ENCODE assay signal across 22 cellular contexts in genomic region chr3:53101956-53102355, GRCh38. TPM values are rescaled to one million over a fixed set of nuclear protein-coding genes. Genes with fewer than 3 reads are reported as not detected.
DNase-seq lines count a peak whose midpoint lies in the region; ATAC-seq and TF ChIP-seq lines count a peak whose summit lies in the region.
"Had no signal": no experiment of that assay in that cellular context is flagged by ENCODE, and none has a peak within 500 bp of the region (broad histone marks: within the 10 kb centered on the region; RNA-seq: fewer than 3 reads in every experiment).

No MANE protein-coding gene starts in this region.

- ATAC-seq in HG03571 (IDR thresholded peaks at IDR 0.05; ENCODE audit: unreplicated experiment) (no peak), right lobe of liver (no peak)

- H3K9me3 Mint-ChIP-seq in T-helper 2 cell treated with Interferon-gamma antibody and Interleukin-4, amounts not matched to agents 5 μg/mL and 100 μg/mL, for 36 hours, result no peaks in the 10 kb centered on the region
- H3K9me3 Mint-ChIP-seq in activated CD4-positive, alpha-beta memory T cell treated with anti-CD3 and anti-CD28 coated beads, Interleukin-2, amount 10 ng/mL, durations not matched to agents 7 days and 5 days, result no peaks in the 10 kb centered on the region
- no peaks in the 10 kb centered on the region for H3K9me3 Mint-ChIP-seq in endodermal cell

- peak overlapping the region; percentile 73 for H3K4me3 Mint-ChIP-seq in T-helper 2 cell treated with Interferon-gamma antibody and Interleukin-4, amounts not matched to agents 5 μg/mL and 100 μg/mL, for 36 hours
- H3K4me3 Mint-ChIP-seq in activated CD4-positive, alpha-beta memory T cell treated with anti-CD3 and anti-CD28 coated beads, Interleukin-2, amount 10 ng/mL, durations not matched to agents 7 days and 5 days, result peak overlapping the region; percentile 63
- peak overlapping the region; percentile 5 for H3K4me3 Mint-ChIP-seq in endodermal cell
- H3K4me3 Mint-ChIP-seq: B cell had no signal

- peak overlapping the region in 6 of 11 experiments; percentile 8 to 78 (median 60); a peak in 11 of 22 replicates for H3K27ac ChIP-seq in BLaER1 treated with 17β-estradiol and CSF1 and Interleukin-3, amounts not matched to agents 10 nM and 100 nM
- H3K27ac ChIP-seq in endodermal cell (ENCODE audit: low read depth, low read length), result no peak overlapping the region
- no peak overlapping the region for H3K27ac ChIP-seq in right lobe of liver
- H3K27ac ChIP-seq: HL-60, suprapubic skin, vagina had no signal

- no peaks in the 10 kb centered on the region for H3K27me3 Mint-ChIP-seq in T-helper 2 cell treated with Interferon-gamma antibody and Interleukin-4, amounts not matched to agents 5 μg/mL and 100 μg/mL, for 36 hours (ENCODE audit: low read depth)
- H3K27me3 Mint-ChIP-seq in activated CD4-positive, alpha-beta memory T cell treated with anti-CD3 and anti-CD28 coated beads, Interleukin-2, amount 10 ng/mL, durations not matched to agents 7 days and 5 days, result no peaks in the 10 kb centered on the region
- no peaks in the 10 kb centered on the region for H3K27me3 Mint-ChIP-seq in endodermal cell (ENCODE audit: insufficient read depth)
- H3K27me3 Mint-ChIP-seq: B cell had no signal

- POLR2A ChIA-PET in activated CD4-positive, alpha-beta memory T cell treated with anti-CD3 and anti-CD28 coated beads, Interleukin-2, amount 10 ng/mL, durations not matched to agents 7 days and 5 days (lab: Charles Lee), result interaction anchor here (0.8 to 2.2 kb wide), 4 partner anchors 10 to 57 kb away, joined by 3 to 13 read pairs (median 11); partner anchors contain the start of gene SFMBT1

- H3K4me3 ChIP-seq in BLaER1 treated with 17β-estradiol and CSF1 and Interleukin-3, amounts not matched to agents 10 nM and 100 nM, result no peak overlapping the region
- H3K4me3 ChIP-seq in endodermal cell (ENCODE audit: low read length) (no peak overlapping the region), right lobe of liver (no peak overlapping the region)
- H3K4me3 ChIP-seq: heart right ventricle, left lung, spleen, suprapubic skin, vagina had no signal

- no peaks in the 10 kb centered on the region for H3K27me3 ChIP-seq in BLaER1 treated with 17β-estradiol and CSF1 and Interleukin-3, amounts not matched to agents 10 nM and 100 nM
- H3K27me3 ChIP-seq in endodermal cell (ENCODE audit: control insufficient read depth, insufficient read depth, low read length, poor library complexity, severe bottlenecking) (no peaks in the 10 kb centered on the region), right lobe of liver (no peaks in the 10 kb centered on the region)
- H3K27me3 ChIP-seq: heart right ventricle, left lung, spleen, suprapubic skin, vagina had no signal

- H3K36me3 Mint-ChIP-seq in T-helper 2 cell treated with Interferon-gamma antibody and Interleukin-4, amounts not matched to agents 5 μg/mL and 100 μg/mL, for 36 hours (ENCODE audit: low read depth), result peaks cover 41% of the 10 kb centered on the region
- H3K36me3 Mint-ChIP-seq in activated CD4-positive, alpha-beta memory T cell treated with anti-CD3 and anti-CD28 coated beads, Interleukin-2, amount 10 ng/mL, durations not matched to agents 7 days and 5 days (ENCODE audit: low read depth), result peaks cover 49% of the 10 kb centered on the region
- H3K36me3 Mint-ChIP-seq in endodermal cell (ENCODE audit: low read depth), result peaks cover 33% of the 10 kb centered on the region

- TF ChIP-seq CTCF in endodermal cell (conservative IDR thresholded peaks at IDR 0.05) (no peak), right lobe of liver (IDR thresholded peaks at IDR 0.05) (no peak)

- CTCF ChIA-PET in activated CD4-positive, alpha-beta memory T cell treated with anti-CD3 and anti-CD28 coated beads, Interleukin-2, amount 10 ng/mL, durations not matched to agents 7 days and 5 days (lab: Charles Lee), result interaction anchor here (1.0 to 4.1 kb wide), 6 partner anchors 10 to 256 kb away, joined by 3 to 31 read pairs (median 3); no protein-coding TSS in a partner anchor

- TF ChIP-seq POLR2A in right lobe of liver (IDR thresholded peaks at IDR 0.05), result no peak

- H3K4me2 ChIP-seq in BLaER1 treated with 17β-estradiol and CSF1 and Interleukin-3, amounts not matched to agents 10 nM and 100 nM, result peak overlapping the region in 5 of 11 experiments; percentile 74 to 93 (median 80); a peak in 9 of 22 replicates
- H3K4me2 ChIP-seq: SK-N-SH had no signal

- H3K9me3 ChIP-seq in BLaER1 treated with 17β-estradiol and CSF1 and Interleukin-3, amounts not matched to agents 10 nM and 100 nM (replicated peaks in 1 of 11), result no peaks in the 10 kb centered on the region
- H3K9me3 ChIP-seq in endodermal cell (ENCODE audit: control insufficient read depth, low read length), result no peaks in the 10 kb centered on the region
- H3K9me3 ChIP-seq in right lobe of liver, result no peaks in the 10 kb centered on the region
- H3K9me3 ChIP-seq: heart right ventricle, left lung, SK-N-SH, spleen, suprapubic skin, vagina had no signal

- 89 to 98% methylated on average over 10 to 12 of the region's 12 CpGs for WGBS in endodermal cell (ENCODE audit: insufficient coverage in 1 of 2, insufficient read length in 1 of 2), 2 experiments
- WGBS in right lobe of liver (ENCODE audit: insufficient coverage, low coverage, low lambda C conversion rate, missing lambda C conversion rate), result 88% methylated on average over 11 of the region's 12 CpGs

- H3K27ac Mint-ChIP-seq in T-helper 2 cell treated with Interferon-gamma antibody and Interleukin-4, amounts not matched to agents 5 μg/mL and 100 μg/mL, for 36 hours, result peak overlapping the region; percentile 96
- H3K27ac Mint-ChIP-seq in activated CD4-positive, alpha-beta memory T cell treated with anti-CD3 and anti-CD28 coated beads, Interleukin-2, amount 10 ng/mL, durations not matched to agents 7 days and 5 days, result peak overlapping the region; percentile 95
- peak overlapping the region; percentile 28 for H3K27ac Mint-ChIP-seq in endodermal cell

- H3K9ac ChIP-seq in BLaER1 treated with 17β-estradiol and CSF1 and Interleukin-3, amounts not matched to agents 10 nM and 100 nM, result peak overlapping the region in 2 of 11 experiments; percentile 56 to 57; a peak in 4 of 22 replicates
- no peak overlapping the region for H3K9ac ChIP-seq in endodermal cell (ENCODE audit: extremely low read depth, low read length, poor library complexity, severe bottlenecking)
- H3K9ac ChIP-seq: SK-N-SH had no signal

- H4K20me1 ChIP-seq in BLaER1 treated with 17β-estradiol and CSF1 and Interleukin-3, amounts not matched to agents 10 nM and 100 nM, result peaks cover 0 to 8% (median 0%) of the 10 kb centered on the region in 11 experiments; a peak in 2 of 22 replicates

- intact Hi-C loops in right lobe of liver (cut with DNase I), result no loop called here

- H3K36me3 ChIP-seq in BLaER1 treated with 17β-estradiol and CSF1 and Interleukin-3, amounts not matched to agents 10 nM and 100 nM, result peaks cover 29 to 97% (median 82%) of the 10 kb centered on the region in 11 experiments
- H3K36me3 ChIP-seq in endodermal cell (ENCODE audit: control insufficient read depth, insufficient read depth, low read length) (peaks cover 19% of the 10 kb centered on the region), right lobe of liver (peaks cover 0 to 20% (median 2%) of the 10 kb centered on the region in 4 donors)

- peaks cover 16 to 53% (median 40%) of the 10 kb centered on the region in 10 experiments; a peak in 19 of 20 replicates for H3K4me1 ChIP-seq in BLaER1 treated with 17β-estradiol and CSF1 and Interleukin-3, amounts not matched to agents 10 nM and 100 nM
- H3K4me1 ChIP-seq in endodermal cell (ENCODE audit: control insufficient read depth, insufficient read depth, low read length), result no peaks in the 10 kb centered on the region
- H3K4me1 ChIP-seq in right lobe of liver, result no peaks in the 10 kb centered on the region
- H3K4me1 ChIP-seq: suprapubic skin had no signal

- H3K4me1 Mint-ChIP-seq in T-helper 2 cell treated with Interferon-gamma antibody and Interleukin-4, amounts not matched to agents 5 μg/mL and 100 μg/mL, for 36 hours (ENCODE audit: low read depth), result peaks cover 56% of the 10 kb centered on the region
- H3K4me1 Mint-ChIP-seq in activated CD4-positive, alpha-beta memory T cell treated with anti-CD3 and anti-CD28 coated beads, Interleukin-2, amount 10 ng/mL, durations not matched to agents 7 days and 5 days, result peaks cover 60% of the 10 kb centered on the region
- H3K4me1 Mint-ChIP-seq in endodermal cell, result peaks cover 21% of the 10 kb centered on the region

- DNase-seq in T-helper 2 cell treated with Interferon-gamma antibody and Interleukin-4, amounts not matched to agents 5 μg/mL and 100 μg/mL, for 36 hours (ENCODE audit: low spot score), result no peak
- DNase-seq in T-helper 2 cell (no peak), endodermal cell (no peak), DMS79 treated with DMSO at 0.1 percent for 48 hours (lab: John Stamatoyannopoulos, UW) (no peak), right lobe of liver (no peak)
- no peak for DNase-seq in activated CD4-positive, alpha-beta memory T cell treated with anti-CD3 and anti-CD28 coated beads, Interleukin-2, amount 10 ng/mL, durations not matched to agents 7 days and 5 days
- DNase-seq: 8988T, amniotic stem cell, dermis blood vessel endothelial cell, heart right ventricle, left lung, NCI-H1436 treated with DMSO at 0.1 percent for 48 hours, NCI-H524 treated with DMSO at 0.1 percent for 48 hours, RPMI8226, SK-N-SH, spleen had no signal

RNA-seq across cellular contexts. Expression of gene RFT1, which starts 28.3 kb away (rescaled TPM):
- total RNA-seq in activated CD4-positive, alpha-beta memory T cell treated with anti-CD3 and anti-CD28 coated beads, Interleukin-2, amount 10 ng/mL, durations not matched to agents 7 days and 5 days, result 10 to 100 TPM; 26.4 to 27.6 TPM
- 10 to 100 TPM; 29.3 to 35.2 TPM for total RNA-seq in endodermal cell
- polyA plus RNA-seq in endodermal cell (2013, experiment 1 of 2), result 27.5 TPM
- polyA plus RNA-seq in endodermal cell (2013, experiment 2 of 2), result 22.1 TPM
- total RNA-seq in right lobe of liver, result 10 to 100 TPM in 4 of 6 experiments, 1 to 10 TPM in 2; 9.3 to 12.4 (median 10.4) TPM

RNA-seq across cellular contexts. Expression of gene SFMBT1, which starts 56.1 kb away (rescaled TPM):
- total RNA-seq in activated CD4-positive, alpha-beta memory T cell treated with anti-CD3 and anti-CD28 coated beads, Interleukin-2, amount 10 ng/mL, durations not matched to agents 7 days and 5 days, result 10 to 100 TPM; 28.7 to 30.0 TPM
- total RNA-seq in endodermal cell (10 to 100 TPM in 1 of 2 donors, 1 to 10 TPM in 1; 6.9 to 10.3 TPM), right lobe of liver (10 to 100 TPM in 4 of 6 experiments, 1 to 10 TPM in 2; 9.2 to 14.0 (median 10.7) TPM)
- polyA plus RNA-seq in endodermal cell (2013, experiment 1 of 2), result 8.2 TPM
- polyA plus RNA-seq in endodermal cell (2013, experiment 2 of 2), result 7.4 TPM

RNA-seq across cellular contexts. Expression of gene PRKCD, which starts 59.1 kb away (rescaled TPM):
- 10 to 100 TPM; 23.4 to 24.8 TPM for total RNA-seq in activated CD4-positive, alpha-beta memory T cell treated with anti-CD3 and anti-CD28 coated beads, Interleukin-2, amount 10 ng/mL, durations not matched to agents 7 days and 5 days
- total RNA-seq in endodermal cell (10 to 100 TPM; 19.9 to 26.6 TPM), right lobe of liver (1 to 10 TPM; 3.5 to 8.3 (median 5.1) TPM)
- polyA plus RNA-seq in endodermal cell (2013, experiment 1 of 2), result 14.3 TPM
- 15.7 TPM for polyA plus RNA-seq in endodermal cell (2013, experiment 2 of 2)

Comparison
In these comparisons a context has a peak if more than half of its experiments do, and no peak if none do; other contexts are left out.
1. H3K27ac Mint-ChIP-seq: peak in every context shown above with its lines; median percentile 96 in T-helper 2 cell treated with Interferon-gamma antibody and Interleukin-4, amounts not matched to agents 5 μg/mL and 100 μg/mL, for 36 hours; 95 in activated CD4-positive, alpha-beta memory T cell treated with anti-CD3 and anti-CD28 coated beads, Interleukin-2, amount 10 ng/mL, durations not matched to agents 7 days and 5 days; 28 in endodermal cell.
2. H3K4me3 Mint-ChIP-seq: peak in every context shown above with its lines; median percentile 73 in T-helper 2 cell treated with Interferon-gamma antibody and Interleukin-4, amounts not matched to agents 5 μg/mL and 100 μg/mL, for 36 hours; 63 in activated CD4-positive, alpha-beta memory T cell treated with anti-CD3 and anti-CD28 coated beads, Interleukin-2, amount 10 ng/mL, durations not matched to agents 7 days and 5 days; 5 in endodermal cell.
3. H3K27ac ChIP-seq: peak in BLaER1 treated with 17β-estradiol and CSF1 and Interleukin-3, amounts not matched to agents 10 nM and 100 nM (6 of 11); none in endodermal cell (single experiment) and right lobe of liver (0 of 3).